ENCODE assay signal across 11 cellular contexts in the genomic region with DNA sequence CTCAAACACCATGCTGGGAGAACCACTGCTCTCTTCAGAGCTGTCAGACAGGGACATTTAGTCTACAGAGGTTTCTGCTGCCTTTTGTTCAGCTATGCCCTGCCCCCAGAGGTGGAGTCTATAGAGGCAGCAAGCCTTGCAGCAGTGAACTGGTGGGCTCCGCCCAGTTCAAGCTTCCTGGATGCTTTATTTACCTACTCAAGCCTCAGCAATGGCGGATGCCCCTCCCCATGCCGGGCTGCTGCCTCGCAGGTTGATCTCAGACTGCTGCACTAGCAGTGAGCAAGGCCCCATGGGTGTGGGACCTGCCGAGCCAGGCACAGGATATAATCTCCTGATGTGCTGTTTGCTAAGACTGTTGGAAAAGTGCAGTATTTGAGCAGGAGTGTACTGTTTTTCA. TPM values are rescaled to one million over a fixed set of nuclear protein-coding genes. Genes with fewer than 3 reads are reported as not detected.
DNase-seq lines count a peak whose midpoint lies in the region; ATAC-seq, FAIRE-seq and TF ChIP-seq lines count a peak whose summit lies in the region.
"Not testable (repeated sequence)": the region's sequence is repeated elsewhere in the genome, so short reads cannot be mapped to it uniquely, and the experiment has no call there.
"Had no signal": no experiment of that assay in that cellular context is flagged by ENCODE, and none has a peak within 500 bp of the region (broad histone marks: within the 10 kb centered on the region; RNA-seq: fewer than 3 reads in every experiment).

No MANE protein-coding gene starts in this region.

- ATAC-seq in A549 (peak in 1 of 2 experiments; percentile 79; a peak in 3 of 6 replicates), HepG2 (peak; percentile 92)

- H3K4me3 ChIP-seq in A549 = not testable (repeated sequence)
- H3K4me3 ChIP-seq in DOHH2 (ENCODE audit: low read length) = peak overlapping the region; percentile 53
- H3K4me3 ChIP-seq in HepG2 (replicated peaks in 1 of 3; ENCODE audit: insufficient read depth in 1 of 3, low read depth in 2 of 3, low read length in 3 of 3) = peak overlapping the region in 1 of 3 experiments; percentile 40; a peak in 2 of 6 replicates

- not testable (repeated sequence) for TF ChIP-seq POLR2A in A549 (IDR thresholded peaks at IDR 0.05; ENCODE audit: low read length); HepG2 (IDR thresholded peaks at IDR 0.05; ENCODE audit: insufficient read depth in 1 of 2, low read depth in 2 of 2, low read length in 2 of 2)

- not testable (repeated sequence) for H3K9me2 ChIP-seq in DOHH2 (replicated peaks; ENCODE audit: control insufficient read depth, low read length)

- 12% methylated on average over 3 of the region's 5 CpGs for WGBS in A549 (ENCODE audit: missing lambda C conversion rate)
- WGBS in HepG2 (ENCODE audit: low lambda C conversion rate) = 4% methylated on average over 4 of the region's 5 CpGs

- not testable (repeated sequence) for H3F3A ChIP-seq in DOHH2 (ENCODE audit: control insufficient read depth, insufficient read depth)

- in situ Hi-C loops in HepG2 (cut with HindIII; ENCODE audit: extremely low pct_ligation_motif_present, low pct_unique_long_range_greater_than_20kb) = not testable (repeated sequence)

- not testable (repeated sequence) for H3K36me3 ChIP-seq in DOHH2 (ENCODE audit: control insufficient read depth, low read length); KOPT-K1 (ENCODE audit: insufficient read depth, low read length); HepG2 (replicated peaks in 1 of 2; ENCODE audit: control insufficient read depth in 1 of 2, insufficient read depth in 2 of 2, low read length in 2 of 2)

- not testable (repeated sequence) for H3K9me3 Mint-ChIP-seq in activated naive CD4-positive, alpha-beta T cell treated with anti-CD3 and anti-CD28 coated beads, Interleukin-2, amount 10 ng/mL, durations not matched to agents 7 days and 5 days

- not testable (repeated sequence) for H3K36me3 Mint-ChIP-seq in activated naive CD4-positive, alpha-beta T cell treated with anti-CD3 and anti-CD28 coated beads, Interleukin-2, amount 10 ng/mL, durations not matched to agents 7 days and 5 days

- not testable (repeated sequence) for H3K27me3 ChIP-seq in DOHH2 (ENCODE audit: control insufficient read depth, low read length); HepG2 (ENCODE audit: control insufficient read depth in 1 of 2, insufficient read depth in 2 of 2, low read length in 2 of 2)

- H4K20me1 ChIP-seq in DOHH2 (ENCODE audit: control insufficient read depth, insufficient read depth, low read depth, low read length); HepG2 (ENCODE audit: insufficient read depth, low read length): not testable (repeated sequence)

- not testable (repeated sequence) for H2AFZ ChIP-seq in HepG2 (ENCODE audit: low read length)

- CTCF ChIA-PET in A549 (lab: Yijun Ruan, JAX) = interaction anchor here (1.1 to 12.4 kb wide), 2 partner anchors 9 to 28 kb away, joined by 3 to 116 read pairs; a partner anchor contains a TSS
- CTCF ChIA-PET in activated naive CD4-positive, alpha-beta T cell treated with anti-CD3 and anti-CD28 coated beads, Interleukin-2, amount 10 ng/mL, durations not matched to agents 7 days and 5 days (lab: Charles Lee) = interaction anchor here (1.2 to 2.1 kb wide), 2 partner anchors 27 to 32 kb away, joined by 5 read pairs; no protein-coding TSS in a partner anchor
- CTCF ChIA-PET in HepG2 (lab: Yijun Ruan, JAX; ENCODE audit: low intra/inter-chr PET ratio, low total read pairs) = not testable (repeated sequence)

- H3K27ac ChIP-seq in A549; DOHH2 (ENCODE audit: low read depth, low read length); HepG2 (ENCODE audit: extremely low read length, insufficient read depth, low read length): not testable (repeated sequence)
- peak overlapping the region; percentile 49 for H3K27ac ChIP-seq in KOPT-K1 (ENCODE audit: low read depth, low read length, poor library complexity, severe bottlenecking)

- not testable (repeated sequence) for TF ChIP-seq RAD21 in A549 (conservative IDR thresholded peaks at IDR 0.05 in 1 of 2, IDR thresholded peaks at IDR 0.05 in 1 of 2); HepG2 (CRISPR knock-in tag; IDR thresholded peaks at IDR 0.05)

- H3K9me3 ChIP-seq in A549; DOHH2 (ENCODE audit: control insufficient read depth, insufficient read depth, low read length); KOPT-K1 (ENCODE audit: insufficient read depth, low read length, poor library complexity, severe bottlenecking); HepG2 (ENCODE audit: low read length): not testable (repeated sequence)

- not testable (repeated sequence) for TF ChIP-seq EP300 in A549 (IDR thresholded peaks at IDR 0.05); HepG2 (IDR thresholded peaks at IDR 0.05; ENCODE audit: low read depth in 2 of 2, low read length in 2 of 2); HepG2 (CRISPR knock-in tag; IDR thresholded peaks at IDR 0.05; ENCODE audit: borderline replicate concordance)

- H3K9ac ChIP-seq in HepG2 (ENCODE audit: insufficient read depth, low read depth, low read length) = not testable (repeated sequence)

- H3K4me1 ChIP-seq in A549; HepG2 (ENCODE audit: insufficient read depth, low read length): not testable (repeated sequence)
- H3K4me1 ChIP-seq in DOHH2 (ENCODE audit: control insufficient read depth, low read length) = peaks cover 33% of the 10 kb centered on the region

- BruUV-seq in HepG2 (replicated peaks; lab: Mats Ljungman, UMichigan) = not testable (repeated sequence)

- peaks cover 28% of the 10 kb centered on the region for H3K27me3 Mint-ChIP-seq in activated naive CD4-positive, alpha-beta T cell treated with anti-CD3 and anti-CD28 coated beads, Interleukin-2, amount 10 ng/mL, durations not matched to agents 7 days and 5 days

- POLR2A ChIA-PET in A549 (lab: Yijun Ruan, JAX) = not testable (repeated sequence)
- POLR2A ChIA-PET in HepG2 (lab: Yijun Ruan, JAX) = interaction anchor here (1.1 to 1.7 kb wide), 3 partner anchors 9 to 33 kb away, joined by 3 to 15 read pairs (median 5); a partner anchor contains a TSS

- FAIRE-seq in A549 (lab: Jason Lieb, UNC); HepG2 (lab: Jason Lieb, UNC): not testable (repeated sequence)

- not testable (repeated sequence) for TF ChIP-seq CTCF in A549 (IDR thresholded peaks at IDR 0.05); DOHH2 (IDR thresholded peaks at IDR 0.05; ENCODE audit: low read depth, low read length, poor library complexity, severe bottlenecking); HepG2 (CRISPR knock-in tag; IDR thresholded peaks at IDR 0.05)

- not testable (repeated sequence) for H3K79me2 ChIP-seq in DOHH2 (ENCODE audit: control insufficient read depth, low read length); HepG2 (ENCODE audit: insufficient read depth, low read length)

- intact Hi-C loops in HepG2 (cut with micrococcal nuclease; ENCODE audit: unreplicated experiment) = not testable (repeated sequence)

- not testable (repeated sequence) for H3K27ac Mint-ChIP-seq in activated naive CD4-positive, alpha-beta T cell treated with anti-CD3 and anti-CD28 coated beads, Interleukin-2, amount 10 ng/mL, durations not matched to agents 7 days and 5 days

- not testable (repeated sequence) for H3K4me1 Mint-ChIP-seq in activated naive CD4-positive, alpha-beta T cell treated with anti-CD3 and anti-CD28 coated beads, Interleukin-2, amount 10 ng/mL, durations not matched to agents 7 days and 5 days

- DNase-seq in A549 (ENCODE audit: low read depth in 1 of 2, low spot score in 1 of 2) (peak in 1 of 2 experiments; percentile 32), NCI-H460 (ENCODE audit: extremely low read depth, low read depth) (peak; percentile 7), SHP77 (lab: John Stamatoyannopoulos, UW) (peak; percentile 62), HepG2 (ENCODE audit: low spot score) (peak; percentile 52)
- DNase-seq in activated CD4-positive, alpha-beta T cell treated with anti-CD3 and anti-CD28 coated beads, Interleukin-2, amount 50 U/mL, for 1 hour = peak; percentile 2
- DNase-seq in activated naive CD4-positive, alpha-beta T cell treated with anti-CD3 and anti-CD28 coated beads, Interleukin-2, amount 10 ng/mL, durations not matched to agents 7 days and 5 days = peak; percentile 41

- H3K4me2 ChIP-seq in A549 (peak overlapping the region; percentile 46), DOHH2 (ENCODE audit: low read length) (peak overlapping the region; percentile 60), HepG2 (ENCODE audit: low read depth, low read length) (peak overlapping the region; percentile 61)

- H3K4me3 Mint-ChIP-seq in activated naive CD4-positive, alpha-beta T cell treated with anti-CD3 and anti-CD28 coated beads, Interleukin-2, amount 10 ng/mL, durations not matched to agents 7 days and 5 days = not testable (repeated sequence)

RNA-seq across cellular contexts. Expression of a gene that starts 12.9 kb away (rescaled TPM):
- polyA plus RNA-seq in A549 (2011; rRNA removed) (not detected in 2 replicates), A549 (2017; fragmentation: RNase III; extraction: RNeasy Plus Mini Kit Qiagen cat#74134 plus additional on column Dnase treatment) (not detected in 3 replicates), HepG2 (2011; rRNA removed) (not detected in 2 replicates)
- not detected in 2 replicates for polyA plus RNA-seq in A549 (2012; cell fraction: cytosol; rRNA removed)
- polyA plus RNA-seq in A549 (2012; cell fraction: nucleus; rRNA removed) = not detected in 2 replicates
- not detected in 2 replicates for polyA minus RNA-seq in A549 (2011; rRNA and poly(A)+ RNA removed)
- not detected in 2 replicates for total RNA-seq in NCI-H460 (2014; rRNA removed; shearing (Covaris generic))
- polyA plus RNA-seq in NCI-H460 (2014; cell fraction: nucleus; rRNA removed) = not detected in 2 replicates
- total RNA-seq in HepG2 (2016; rRNA removed; fragmentation: Illumina TruSeq; extraction: Trizol) = not detected in 2 replicates
- total RNA-seq in HepG2 (2016; cell fraction: cytosol; rRNA removed; fragmentation: Illumina TruSeq; extraction: Trizol; ENCODE audit: low read depth) = not detected in 2 replicates
- not detected in 2 replicates for total RNA-seq in HepG2 (2016; cell fraction: insoluble cytoplasmic fraction; rRNA removed; fragmentation: Illumina TruSeq; extraction: Trizol)
- not detected in 2 replicates for total RNA-seq in HepG2 (2016; cell fraction: membrane; rRNA removed; fragmentation: Illumina TruSeq; extraction: Trizol)
- total RNA-seq in HepG2 (2016; cell fraction: nucleus; rRNA removed; fragmentation: Illumina TruSeq; extraction: Trizol) = not detected in 2 replicates
- polyA plus RNA-seq in HepG2 (2011; cell fraction: cytosol; rRNA removed) = not detected in 2 replicates
- polyA plus RNA-seq in HepG2 (2011; cell fraction: nucleus; rRNA removed) = not detected in 2 replicates
- not detected in 2 replicates for polyA plus RNA-seq in HepG2 (2012)
- polyA plus RNA-seq in HepG2 (2016; cell fraction: cytosol; fragmentation: Illumina TruSeq; extraction: Trizol; ENCODE audit: low read depth) = not detected in 2 replicates
- polyA plus RNA-seq in HepG2 (2016; cell fraction: insoluble cytoplasmic fraction; fragmentation: Illumina TruSeq; extraction: Trizol; ENCODE audit: low read depth) = not detected in 2 replicates
- not detected in 2 replicates for polyA plus RNA-seq in HepG2 (2016; cell fraction: membrane; fragmentation: Illumina TruSeq; extraction: Trizol; ENCODE audit: low read depth)
- not detected in 2 replicates for polyA plus RNA-seq in HepG2 (2016; cell fraction: nucleus; fragmentation: Illumina TruSeq; extraction: Trizol; ENCODE audit: insufficient read depth, low read depth)
- polyA minus RNA-seq in HepG2 (2011; rRNA and poly(A)+ RNA removed; ENCODE audit: low replicate concordance) = 0.10 TPM in 1 of 2 replicates, not detected in the other
- polyA minus RNA-seq in HepG2 (2011; cell fraction: cytosol; rRNA and poly(A)+ RNA removed) = not detected in 2 replicates
- not detected in 2 replicates for polyA minus RNA-seq in HepG2 (2011; cell fraction: nucleus; rRNA and poly(A)+ RNA removed)
- total RNA-seq: Calu3, GM23338, PC-9 had no signal
- polyA plus RNA-seq: GM23338 had no signal

RNA-seq across cellular contexts. Expression of a gene that starts 28.6 kb away (rescaled TPM):
- 18.8 and 19.4 TPM in 2 replicates for polyA plus RNA-seq in A549 (2011; rRNA removed)
- polyA plus RNA-seq in A549 (2012; cell fraction: cytosol; rRNA removed) = 11.3 and 12.2 TPM in 2 replicates
- polyA plus RNA-seq in A549 (2012; cell fraction: nucleus; rRNA removed) = 8.0 and 15.0 TPM in 2 replicates
- polyA plus RNA-seq in A549 (2017; fragmentation: RNase III; extraction: RNeasy Plus Mini Kit Qiagen cat#74134 plus additional on column Dnase treatment) = 12.0 to 13.1 TPM (median 12.3 TPM) in 3 replicates
- 15.9 and 16.4 TPM in 2 replicates for polyA minus RNA-seq in A549 (2011; rRNA and poly(A)+ RNA removed)
- 19.6 and 21.8 TPM in 2 replicates for total RNA-seq in NCI-H460 (2014; rRNA removed; shearing (Covaris generic))
- polyA plus RNA-seq in NCI-H460 (2014; cell fraction: nucleus; rRNA removed) = 13.7 and 25.7 TPM in 2 replicates
- total RNA-seq in HepG2 (2016; rRNA removed; fragmentation: Illumina TruSeq; extraction: Trizol) = 18.6 and 21.5 TPM in 2 replicates
- total RNA-seq in HepG2 (2016; cell fraction: cytosol; rRNA removed; fragmentation: Illumina TruSeq; extraction: Trizol; ENCODE audit: low read depth) = 5.1 and 6.9 TPM in 2 replicates
- total RNA-seq in HepG2 (2016; cell fraction: insoluble cytoplasmic fraction; rRNA removed; fragmentation: Illumina TruSeq; extraction: Trizol) = 17.8 and 21.7 TPM in 2 replicates
- total RNA-seq in HepG2 (2016; cell fraction: membrane; rRNA removed; fragmentation: Illumina TruSeq; extraction: Trizol) = 13.1 and 14.0 TPM in 2 replicates
- total RNA-seq in HepG2 (2016; cell fraction: nucleus; rRNA removed; fragmentation: Illumina TruSeq; extraction: Trizol) = 19.3 and 21.1 TPM in 2 replicates
- 8.7 and 10.5 TPM in 2 replicates for polyA plus RNA-seq in HepG2 (2011; rRNA removed)
- polyA plus RNA-seq in HepG2 (2011; cell fraction: cytosol; rRNA removed) = 5.8 and 10.2 TPM in 2 replicates
- 8.7 and 9.0 TPM in 2 replicates for polyA plus RNA-seq in HepG2 (2011; cell fraction: nucleus; rRNA removed)
- polyA plus RNA-seq in HepG2 (2012) = 7.6 and 8.2 TPM in 2 replicates
- 5.2 and 5.5 TPM in 2 replicates for polyA plus RNA-seq in HepG2 (2016; cell fraction: cytosol; fragmentation: Illumina TruSeq; extraction: Trizol; ENCODE audit: low read depth)
- 16.8 and 17.3 TPM in 2 replicates for polyA plus RNA-seq in HepG2 (2016; cell fraction: insoluble cytoplasmic fraction; fragmentation: Illumina TruSeq; extraction: Trizol; ENCODE audit: low read depth)
- polyA plus RNA-seq in HepG2 (2016; cell fraction: membrane; fragmentation: Illumina TruSeq; extraction: Trizol; ENCODE audit: low read depth) = 8.8 and 10.8 TPM in 2 replicates
- 13.7 and 21.3 TPM in 2 replicates for polyA plus RNA-seq in HepG2 (2016; cell fraction: nucleus; fragmentation: Illumina TruSeq; extraction: Trizol; ENCODE audit: insufficient read depth, low read depth)
- polyA minus RNA-seq in HepG2 (2011; rRNA and poly(A)+ RNA removed; ENCODE audit: low replicate concordance) = 7.5 and 16.1 TPM in 2 replicates
- polyA minus RNA-seq in HepG2 (2011; cell fraction: cytosol; rRNA and poly(A)+ RNA removed) = 3.9 and 6.8 TPM in 2 replicates
- polyA minus RNA-seq in HepG2 (2011; cell fraction: nucleus; rRNA and poly(A)+ RNA removed) = 28.2 and 32.2 TPM in 2 replicates

RNA-seq across cellular contexts. Expression of a gene that starts 32.3 kb away (rescaled TPM):
- polyA plus RNA-seq in A549 (2011; rRNA removed) = 97.0 and 127 TPM in 2 replicates
- 49.0 and 58.8 TPM in 2 replicates for polyA plus RNA-seq in A549 (2012; cell fraction: cytosol; rRNA removed)
- polyA plus RNA-seq in A549 (2012; cell fraction: nucleus; rRNA removed) = 12.9 and 16.1 TPM in 2 replicates
- 346 to 360 TPM (median 350 TPM) in 3 replicates for polyA plus RNA-seq in A549 (2017; fragmentation: RNase III; extraction: RNeasy Plus Mini Kit Qiagen cat#74134 plus additional on column Dnase treatment)
- polyA minus RNA-seq in A549 (2011; rRNA and poly(A)+ RNA removed) = 24.4 and 30.3 TPM in 2 replicates
- 34.6 and 72.5 TPM in 2 replicates for total RNA-seq in NCI-H460 (2014; rRNA removed; shearing (Covaris generic))
- 15.5 and 18.4 TPM in 2 replicates for polyA plus RNA-seq in NCI-H460 (2014; cell fraction: nucleus; rRNA removed)
- 22.1 and 67.0 TPM in 2 replicates for total RNA-seq in HepG2 (2016; rRNA removed; fragmentation: Illumina TruSeq; extraction: Trizol)
- 19.9 and 21.3 TPM in 2 replicates for total RNA-seq in HepG2 (2016; cell fraction: cytosol; rRNA removed; fragmentation: Illumina TruSeq; extraction: Trizol; ENCODE audit: low read depth)
- 20.8 and 59.2 TPM in 2 replicates for total RNA-seq in HepG2 (2016; cell fraction: insoluble cytoplasmic fraction; rRNA removed; fragmentation: Illumina TruSeq; extraction: Trizol)
- total RNA-seq in HepG2 (2016; cell fraction: membrane; rRNA removed; fragmentation: Illumina TruSeq; extraction: Trizol) = 40.3 and 40.9 TPM in 2 replicates
- total RNA-seq in HepG2 (2016; cell fraction: nucleus; rRNA removed; fragmentation: Illumina TruSeq; extraction: Trizol) = 43.6 and 45.8 TPM in 2 replicates
- polyA plus RNA-seq in HepG2 (2011; rRNA removed) = 30.3 and 37.5 TPM in 2 replicates
- polyA plus RNA-seq in HepG2 (2011; cell fraction: cytosol; rRNA removed) = 14.5 and 21.7 TPM in 2 replicates
- polyA plus RNA-seq in HepG2 (2011; cell fraction: nucleus; rRNA removed) = 9.4 and 15.4 TPM in 2 replicates
- 239 and 295 TPM in 2 replicates for polyA plus RNA-seq in HepG2 (2012)
- polyA plus RNA-seq in HepG2 (2016; cell fraction: cytosol; fragmentation: Illumina TruSeq; extraction: Trizol; ENCODE audit: low read depth) = 128 and 145 TPM in 2 replicates
- 375 and 395 TPM in 2 replicates for polyA plus RNA-seq in HepG2 (2016; cell fraction: insoluble cytoplasmic fraction; fragmentation: Illumina TruSeq; extraction: Trizol; ENCODE audit: low read depth)
- polyA plus RNA-seq in HepG2 (2016; cell fraction: membrane; fragmentation: Illumina TruSeq; extraction: Trizol; ENCODE audit: low read depth) = 226 and 237 TPM in 2 replicates
- 223 and 239 TPM in 2 replicates for polyA plus RNA-seq in HepG2 (2016; cell fraction: nucleus; fragmentation: Illumina TruSeq; extraction: Trizol; ENCODE audit: insufficient read depth, low read depth)
- polyA minus RNA-seq in HepG2 (2011; rRNA and poly(A)+ RNA removed; ENCODE audit: low replicate concordance) = 10.5 and 18.2 TPM in 2 replicates
- 36.3 and 51.7 TPM in 2 replicates for polyA minus RNA-seq in HepG2 (2011; cell fraction: cytosol; rRNA and poly(A)+ RNA removed)
- 39.5 and 51.6 TPM in 2 replicates for polyA minus RNA-seq in HepG2 (2011; cell fraction: nucleus; rRNA and poly(A)+ RNA removed)
